ENCODE assay signal across 1 cellular context in the genomic region with DNA sequence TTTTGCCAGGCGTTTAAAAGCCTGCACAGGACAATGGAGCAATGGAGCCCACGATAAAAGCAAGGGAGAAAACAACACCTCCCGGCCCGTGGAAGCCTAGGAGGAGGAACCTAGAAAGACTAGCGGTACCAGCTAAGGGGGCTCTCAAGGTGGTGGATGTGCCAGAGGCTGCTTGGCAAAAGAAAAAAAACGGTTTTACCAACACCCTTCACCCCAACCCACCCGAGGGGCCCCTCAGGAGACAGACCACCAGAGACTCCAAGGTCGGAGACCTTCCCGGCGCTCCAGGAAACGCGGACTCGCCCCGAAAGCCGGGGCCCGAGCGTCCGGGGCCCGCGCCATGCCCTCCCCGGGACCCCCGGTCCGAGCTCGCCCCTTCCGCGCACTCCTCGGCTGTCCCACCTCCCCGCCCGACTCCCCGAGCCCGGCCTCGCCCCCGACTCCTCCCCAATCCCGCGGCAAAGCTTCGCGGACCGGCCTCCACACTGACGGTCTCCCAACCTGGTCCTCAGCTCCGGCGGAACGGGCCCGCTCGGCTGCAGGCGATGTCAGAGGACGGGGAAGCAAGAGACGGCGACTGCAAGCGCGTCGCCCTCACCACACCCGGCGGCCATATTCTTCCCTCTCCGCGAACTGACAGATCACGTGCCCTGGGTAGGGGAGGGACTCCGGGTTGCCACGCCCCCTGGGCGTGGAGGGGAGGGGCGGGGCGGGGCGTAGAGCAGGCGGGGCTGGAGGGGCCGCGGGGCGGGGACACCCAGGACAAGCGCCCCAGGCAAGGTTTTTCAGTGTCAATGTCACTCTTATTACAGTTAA.
TF ChIP-seq lines count a peak whose summit lies in the region.

Gene KIDINS220 (minus strand): TSS at position 635 of the 816 bp plus-strand sequence. CDS start 10,520 bp downstream, outside the sequence.

TF ChIP-seq in K562, 482 proteins besides CTCF, POLR2A, EP300 and RAD21 (continued from another document and continues in another):
- TF ChIP-seq KDM2B (CRISPR knock-in tag; IDR thresholded peaks at IDR 0.05) = 0 out of 2 replicates have a peak, but pooled peaks have one; percentile 54
- 0 out of 2 replicates have a peak, but pooled peaks have one; percentile 28 for TF ChIP-seq MBD2 (IDR thresholded peaks at IDR 0.05; ENCODE audit: borderline replicate concordance, low read depth)
- TF ChIP-seq CHCHD3 (CRISPR knock-in tag; IDR thresholded peaks at IDR 0.05) = no peak
- no peak for TF ChIP-seq HIVEP1 (CRISPR knock-in tag; IDR thresholded peaks at IDR 0.05)
- TF ChIP-seq TGIF2 (CRISPR knock-in tag; IDR thresholded peaks at IDR 0.05) = no peak
- TF ChIP-seq, protein P1, sequence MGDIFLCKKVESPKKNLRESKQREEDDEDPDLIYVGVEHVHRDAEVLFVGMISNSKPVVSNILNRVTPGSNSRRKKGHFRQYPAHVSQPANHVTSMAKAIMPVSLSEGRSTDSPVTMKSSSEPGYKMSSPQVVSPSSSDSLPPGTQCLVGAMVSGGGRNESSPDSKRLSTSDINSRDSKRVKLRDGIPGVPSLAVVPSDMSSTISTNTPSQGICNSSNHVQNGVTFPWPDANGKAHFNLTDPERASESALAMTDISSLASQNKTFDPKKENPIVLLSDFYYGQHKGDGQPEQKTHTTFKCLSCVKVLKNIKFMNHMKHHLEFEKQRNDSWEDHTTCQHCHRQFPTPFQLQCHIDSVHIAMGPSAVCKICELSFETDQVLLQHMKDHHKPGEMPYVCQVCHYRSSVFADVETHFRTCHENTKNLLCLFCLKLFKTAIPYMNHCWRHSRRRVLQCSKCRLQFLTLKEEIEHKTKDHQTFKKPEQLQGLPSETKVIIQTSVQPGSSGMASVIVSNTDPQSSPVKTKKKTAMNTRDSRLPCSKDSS (IDR thresholded peaks at IDR 0.05; ENCODE audit: low read depth, partially characterized antibody) = no peak
- no peak for TF ChIP-seq ETV6 (IDR thresholded peaks at IDR 0.05; ENCODE audit: borderline replicate concordance in 1 of 2, low read depth in 2 of 2, low read length in 1 of 2)
- TF ChIP-seq ETV6 (CRISPR knock-in tag; IDR thresholded peaks at IDR 0.05; ENCODE audit: borderline replicate concordance) = no peak
- peak; percentile 68 for TF ChIP-seq TAF9B (IDR thresholded peaks at IDR 0.05; ENCODE audit: partially characterized antibody)
- TF ChIP-seq U2AF1 (optimal IDR thresholded peaks at IDR 0.05; ENCODE audit: low read depth, low read length) = no peak
- TF ChIP-seq GTF3C2 (IDR thresholded peaks at IDR 0.05; ENCODE audit: borderline replicate concordance, extremely low read depth, insufficient read length) = no peak
- TF ChIP-seq, protein P2, sequence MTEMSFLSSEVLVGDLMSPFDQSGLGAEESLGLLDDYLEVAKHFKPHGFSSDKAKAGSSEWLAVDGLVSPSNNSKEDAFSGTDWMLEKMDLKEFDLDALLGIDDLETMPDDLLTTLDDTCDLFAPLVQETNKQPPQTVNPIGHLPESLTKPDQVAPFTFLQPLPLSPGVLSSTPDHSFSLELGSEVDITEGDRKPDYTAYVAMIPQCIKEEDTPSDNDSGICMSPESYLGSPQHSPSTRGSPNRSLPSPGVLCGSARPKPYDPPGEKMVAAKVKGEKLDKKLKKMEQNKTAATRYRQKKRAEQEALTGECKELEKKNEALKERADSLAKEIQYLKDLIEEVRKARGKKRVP (CRISPR knock-in tag; IDR thresholded peaks at IDR 0.05) = no peak
- TF ChIP-seq KLF1 (tag; IDR thresholded peaks at IDR 0.05) = no peak
- no peak for TF ChIP-seq SIX5 (IDR thresholded peaks at IDR 0.05; ENCODE audit: borderline replicate concordance in 1 of 2, insufficient read depth in 1 of 2, low read depth in 1 of 2, low read length in 2 of 2)
- TF ChIP-seq KLF10 (CRISPR knock-in tag; IDR thresholded peaks at IDR 0.05) = no peak
- TF ChIP-seq ZNF384 (IDR thresholded peaks at IDR 0.05; ENCODE audit: low read depth, low read length) = no peak
- TF ChIP-seq ZNF561 (CRISPR knock-in tag; conservative IDR thresholded peaks at IDR 0.05) = no peak
- TF ChIP-seq PHF8 (IDR thresholded peaks at IDR 0.05; ENCODE audit: borderline replicate concordance, low read length) = peak; percentile 87; the same call in 1 of the 2 replicates
- TF ChIP-seq, protein P3, sequence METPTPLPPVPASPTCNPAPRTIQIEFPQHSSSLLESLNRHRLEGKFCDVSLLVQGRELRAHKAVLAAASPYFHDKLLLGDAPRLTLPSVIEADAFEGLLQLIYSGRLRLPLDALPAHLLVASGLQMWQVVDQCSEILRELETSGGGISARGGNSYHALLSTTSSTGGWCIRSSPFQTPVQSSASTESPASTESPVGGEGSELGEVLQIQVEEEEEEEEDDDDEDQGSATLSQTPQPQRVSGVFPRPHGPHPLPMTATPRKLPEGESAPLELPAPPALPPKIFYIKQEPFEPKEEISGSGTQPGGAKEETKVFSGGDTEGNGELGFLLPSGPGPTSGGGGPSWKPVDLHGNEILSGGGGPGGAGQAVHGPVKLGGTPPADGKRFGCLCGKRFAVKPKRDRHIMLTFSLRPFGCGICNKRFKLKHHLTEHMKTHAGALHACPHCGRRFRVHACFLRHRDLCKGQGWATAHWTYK (CRISPR knock-in tag; IDR thresholded peaks at IDR 0.05) = no peak
- TF ChIP-seq DIDO1 (tag; IDR thresholded peaks at IDR 0.05; ENCODE audit: low read depth) = no peak
- TF ChIP-seq ZBTB7A (IDR thresholded peaks at IDR 0.05; ENCODE audit: borderline replicate concordance, control insufficient read depth, low read depth, low read length) = peak; percentile 68; the same call in 1 of the 2 replicates
- no peak for TF ChIP-seq TSC22D4 (tag; IDR thresholded peaks at IDR 0.05)
- TF ChIP-seq MYBL2 (IDR thresholded peaks at IDR 0.05; ENCODE audit: low read depth) = no peak
- no peak for TF ChIP-seq MYBL2 (CRISPR knock-in tag; IDR thresholded peaks at IDR 0.05; ENCODE audit: borderline replicate concordance)
- TF ChIP-seq ZFPM2 (CRISPR knock-in tag; IDR thresholded peaks at IDR 0.05) = no peak
- no peak for TF ChIP-seq E2F3 (CRISPR knock-in tag; IDR thresholded peaks at IDR 0.05)
- TF ChIP-seq ARHGAP35 (IDR thresholded peaks at IDR 0.05; ENCODE audit: partially characterized antibody) = no peak
- TF ChIP-seq, protein P4, sequence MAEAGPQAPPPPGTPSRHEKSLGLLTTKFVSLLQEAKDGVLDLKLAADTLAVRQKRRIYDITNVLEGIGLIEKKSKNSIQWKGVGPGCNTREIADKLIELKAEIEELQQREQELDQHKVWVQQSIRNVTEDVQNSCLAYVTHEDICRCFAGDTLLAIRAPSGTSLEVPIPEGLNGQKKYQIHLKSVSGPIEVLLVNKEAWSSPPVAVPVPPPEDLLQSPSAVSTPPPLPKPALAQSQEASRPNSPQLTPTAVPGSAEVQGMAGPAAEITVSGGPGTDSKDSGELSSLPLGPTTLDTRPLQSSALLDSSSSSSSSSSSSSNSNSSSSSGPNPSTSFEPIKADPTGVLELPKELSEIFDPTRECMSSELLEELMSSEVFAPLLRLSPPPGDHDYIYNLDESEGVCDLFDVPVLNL (CRISPR knock-in tag; IDR thresholded peaks at IDR 0.05; ENCODE audit: low read depth) = no peak
- TF ChIP-seq ID3 (CRISPR knock-in tag; IDR thresholded peaks at IDR 0.05) = no peak
- no peak for TF ChIP-seq ID3 (tag; IDR thresholded peaks at IDR 0.05)
- TF ChIP-seq KAT2B (IDR thresholded peaks at IDR 0.05; ENCODE audit: low read depth, low read length) = no peak
- no peak for TF ChIP-seq BMI1 (IDR thresholded peaks at IDR 0.05; ENCODE audit: low read length)
- no peak for TF ChIP-seq SMAD1 (IDR thresholded peaks at IDR 0.05; ENCODE audit: low read depth, low read length, partially characterized antibody)
- peak; percentile 93 for TF ChIP-seq BHLHE40 (IDR thresholded peaks at IDR 0.05; ENCODE audit: low read length)
- TF ChIP-seq RBM22 (IDR thresholded peaks at IDR 0.05; ENCODE audit: low read depth, low read length, poor library complexity, severe bottlenecking) = peak; percentile 22
- no peak for TF ChIP-seq ZNF324 (CRISPR knock-in tag; IDR thresholded peaks at IDR 0.05)
- no peak for TF ChIP-seq PATZ1 (CRISPR knock-in tag; IDR thresholded peaks at IDR 0.05; ENCODE audit: borderline replicate concordance)
- TF ChIP-seq ZNF274 (IDR thresholded peaks at IDR 0.05; ENCODE audit: borderline replicate concordance, low read depth, low read length) = no peak
- TF ChIP-seq JUN (IDR thresholded peaks at IDR 0.05; ENCODE audit: borderline replicate concordance, low read depth, low read length) = no peak
- no peak; the same call in 1 of the 2 replicates for TF ChIP-seq JUN (CRISPR knock-in tag; IDR thresholded peaks at IDR 0.05; ENCODE audit: borderline replicate concordance)
- TF ChIP-seq TCF3 (CRISPR knock-in tag; IDR thresholded peaks at IDR 0.05) = no peak
- TF ChIP-seq CHD1 (IDR thresholded peaks at IDR 0.05; ENCODE audit: low read length) = peak; percentile 37
- TF ChIP-seq HMG20B (CRISPR knock-in tag; IDR thresholded peaks at IDR 0.05) = no peak
- TF ChIP-seq NFIX (CRISPR knock-in tag; IDR thresholded peaks at IDR 0.05; ENCODE audit: low read depth) = no peak
- no peak for TF ChIP-seq MTA3 (IDR thresholded peaks at IDR 0.05; ENCODE audit: borderline replicate concordance)
- no peak for TF ChIP-seq KHSRP (IDR thresholded peaks at IDR 0.05)
- TF ChIP-seq, protein P5, sequence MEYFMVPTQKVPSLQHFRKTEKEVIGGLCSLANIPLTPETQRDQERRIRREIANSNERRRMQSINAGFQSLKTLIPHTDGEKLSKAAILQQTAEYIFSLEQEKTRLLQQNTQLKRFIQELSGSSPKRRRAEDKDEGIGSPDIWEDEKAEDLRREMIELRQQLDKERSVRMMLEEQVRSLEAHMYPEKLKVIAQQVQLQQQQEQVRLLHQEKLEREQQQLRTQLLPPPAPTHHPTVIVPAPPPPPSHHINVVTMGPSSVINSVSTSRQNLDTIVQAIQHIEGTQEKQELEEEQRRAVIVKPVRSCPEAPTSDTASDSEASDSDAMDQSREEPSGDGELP (CRISPR knock-in tag; IDR thresholded peaks at IDR 0.05; ENCODE audit: borderline replicate concordance) = peak; percentile 35; the same call in 1 of the 2 replicates
- TF ChIP-seq MTF1 (CRISPR knock-in tag; IDR thresholded peaks at IDR 0.05; ENCODE audit: borderline replicate concordance) = no peak
- no peak for TF ChIP-seq NEUROD1 (IDR thresholded peaks at IDR 0.05; ENCODE audit: borderline replicate concordance, low read depth, low read length, partially characterized antibody)
- no peak for TF ChIP-seq NCOA4 (IDR thresholded peaks at IDR 0.05; ENCODE audit: partially characterized antibody)
- 0 out of 2 replicates have a peak, but pooled peaks have one; percentile 14 for TF ChIP-seq LEF1 (IDR thresholded peaks at IDR 0.05)
- no peak for TF ChIP-seq ZNF121 (CRISPR knock-in tag; conservative IDR thresholded peaks at IDR 0.05)
- TF ChIP-seq SMC3 (conservative IDR thresholded peaks at IDR 0.05; ENCODE audit: insufficient read depth, low read depth, low read length) = no peak
- TF ChIP-seq HSF4 (CRISPR knock-in tag; IDR thresholded peaks at IDR 0.05; ENCODE audit: borderline replicate concordance) = no peak
- TF ChIP-seq, protein P6, sequence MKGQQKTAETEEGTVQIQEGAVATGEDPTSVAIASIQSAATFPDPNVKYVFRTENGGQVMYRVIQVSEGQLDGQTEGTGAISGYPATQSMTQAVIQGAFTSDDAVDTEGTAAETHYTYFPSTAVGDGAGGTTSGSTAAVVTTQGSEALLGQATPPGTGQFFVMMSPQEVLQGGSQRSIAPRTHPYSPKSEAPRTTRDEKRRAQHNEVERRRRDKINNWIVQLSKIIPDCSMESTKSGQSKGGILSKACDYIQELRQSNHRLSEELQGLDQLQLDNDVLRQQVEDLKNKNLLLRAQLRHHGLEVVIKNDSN (CRISPR knock-in tag; IDR thresholded peaks at IDR 0.05) = peak; percentile 94
- no peak for TF ChIP-seq KDM1A (IDR thresholded peaks at IDR 0.05)
- TF ChIP-seq, protein P7, sequence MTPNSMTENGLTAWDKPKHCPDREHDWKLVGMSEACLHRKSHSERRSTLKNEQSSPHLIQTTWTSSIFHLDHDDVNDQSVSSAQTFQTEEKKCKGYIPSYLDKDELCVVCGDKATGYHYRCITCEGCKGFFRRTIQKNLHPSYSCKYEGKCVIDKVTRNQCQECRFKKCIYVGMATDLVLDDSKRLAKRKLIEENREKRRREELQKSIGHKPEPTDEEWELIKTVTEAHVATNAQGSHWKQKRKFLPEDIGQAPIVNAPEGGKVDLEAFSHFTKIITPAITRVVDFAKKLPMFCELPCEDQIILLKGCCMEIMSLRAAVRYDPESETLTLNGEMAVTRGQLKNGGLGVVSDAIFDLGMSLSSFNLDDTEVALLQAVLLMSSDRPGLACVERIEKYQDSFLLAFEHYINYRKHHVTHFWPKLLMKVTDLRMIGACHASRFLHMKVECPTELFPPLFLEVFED (CRISPR knock-in tag; conservative IDR thresholded peaks at IDR 0.05) = no peak
